Comparison of ENCODE assay signal across 1 cellular context in genomic region chr21:43300496-43301423, GRCh38.
TF ChIP-seq lines count a peak whose summit lies in the region.

No MANE protein-coding gene starts in this region.

TF ChIP-seq in H1, 55 proteins besides CTCF, POLR2A, EP300 and RAD21 (continued from another document):
- TF ChIP-seq ATF2 (IDR thresholded peaks at IDR 0.05; ENCODE audit: low read length), result no peak
- TF ChIP-seq CTBP2 (IDR thresholded peaks at IDR 0.05; ENCODE audit: borderline replicate concordance, insufficient read depth, insufficient read length, low read length), result no peak
- TF ChIP-seq YY1 (IDR thresholded peaks at IDR 0.05; ENCODE audit: low read depth, low read length), result no peak
- TF ChIP-seq SIN3A (conservative IDR thresholded peaks at IDR 0.05 in 1 of 2, IDR thresholded peaks at IDR 0.05 in 1 of 2; ENCODE audit: low read depth in 1 of 2, low read length in 2 of 2), result no peak
TF ChIP-seq in H1: peak in this region for 0.
